In genomic region chr5:148428825-148429224, GRCh38 we compare ENCODE assay signal across 21 cellular contexts.
"Had no signal": no experiment of that assay in that cellular context is flagged by ENCODE, and none has a peak within 500 bp of the region (broad histone marks: within the 10 kb centered on the region; RNA-seq: fewer than 3 reads in every experiment).

No MANE protein-coding gene starts in this region.

- H3K4me3 ChIP-seq: esophagus muscularis mucosa, gastrocnemius medialis, left ventricle myocardium inferior, lower lobe of right lung, psoas muscle, right lobe of liver, testis, tibial nerve, upper lobe of right lung, vagina had no signal

- H3K4me1 Mint-ChIP-seq: mesothelial cell of epicardium, nephron progenitor cell had no signal

- H3K27ac Mint-ChIP-seq: dendritic cell treated with granulocyte-macrophage colony-stimulating factor and Interleukin-4, amounts not matched to agents 40 ng/mL and 50 ng/mL, for 4 days; memory B cell; mesothelial cell of epicardium; nephron progenitor cell had no signal

- H3K27ac ChIP-seq: epithelial cell of prostate, esophagus muscularis mucosa, gastrocnemius medialis, left ventricle myocardium inferior, lower lobe of right lung, psoas muscle, right lobe of liver, testis, tibial nerve, upper lobe of right lung, vagina had no signal

- H3K4me3 Mint-ChIP-seq: dendritic cell treated with granulocyte-macrophage colony-stimulating factor and Interleukin-4, amounts not matched to agents 40 ng/mL and 50 ng/mL, for 4 days; effector memory CD8-positive, alpha-beta T cell; memory B cell; mesothelial cell of epicardium; nephron progenitor cell; stimulated activated effector memory CD8-positive, alpha-beta T cell treated with anti-CD3 and anti-CD28 coated beads, Interleukin-12 subunit alpha, Interleukin-12 subunit beta, amount 100 ng/mL, for 72 hours; stimulated activated naive CD8-positive, alpha-beta T cell treated with anti-CD3 and anti-CD28 coated beads, Interleukin-15, amount 100 ng/mL, for 72 hours had no signal

- DNase-seq: effector memory CD8-positive, alpha-beta T cell; gastrocnemius medialis; left ventricle myocardium inferior; lower lobe of right lung; nephron progenitor cell; psoas muscle; retina; right lobe of liver; stimulated activated CD4-positive, alpha-beta T cell treated with anti-CD3 and anti-CD28 coated beads, Interleukin-4, amount 100 ng/mL, for 1 hour; stimulated activated CD8-positive, alpha-beta memory T cell treated with anti-CD3 and anti-CD28 coated beads, Interleukin-4, amount 100 ng/mL, for 48 hours; stimulated activated naive CD8-positive, alpha-beta T cell treated with anti-CD3 and anti-CD28 coated beads, Interleukin-15, amount 100 ng/mL, for 72 hours; testis; upper lobe of right lung had no signal

- ATAC-seq: effector memory CD8-positive, alpha-beta T cell; gastrocnemius medialis; lower lobe of right lung; psoas muscle; right lobe of liver; stimulated activated effector memory CD8-positive, alpha-beta T cell treated with anti-CD3 and anti-CD28 coated beads, Interleukin-12 subunit alpha, Interleukin-12 subunit beta, amount 100 ng/mL, for 72 hours; stimulated activated naive CD8-positive, alpha-beta T cell treated with anti-CD3 and anti-CD28 coated beads, Interleukin-15, amount 100 ng/mL, for 72 hours; upper lobe of right lung had no signal

- H3K9me3 ChIP-seq: esophagus muscularis mucosa, gastrocnemius medialis, left ventricle myocardium inferior, lower lobe of right lung, psoas muscle, right lobe of liver, testis, tibial nerve, upper lobe of right lung, vagina had no signal

- H3K4me1 ChIP-seq: lower lobe of right lung, right lobe of liver, testis, tibial nerve, upper lobe of right lung, vagina had no signal

- H3K27me3 ChIP-seq: esophagus muscularis mucosa, gastrocnemius medialis, right lobe of liver, testis, tibial nerve, upper lobe of right lung, vagina had no signal

- H3K9me3 Mint-ChIP-seq: dendritic cell treated with granulocyte-macrophage colony-stimulating factor and Interleukin-4, amounts not matched to agents 40 ng/mL and 50 ng/mL, for 4 days; effector memory CD8-positive, alpha-beta T cell; memory B cell; nephron progenitor cell; stimulated activated effector memory CD8-positive, alpha-beta T cell treated with anti-CD3 and anti-CD28 coated beads, Interleukin-12 subunit alpha, Interleukin-12 subunit beta, amount 100 ng/mL, for 72 hours; stimulated activated naive CD8-positive, alpha-beta T cell treated with anti-CD3 and anti-CD28 coated beads, Interleukin-15, amount 100 ng/mL, for 72 hours had no signal

- H3K27me3 Mint-ChIP-seq: dendritic cell treated with granulocyte-macrophage colony-stimulating factor and Interleukin-4, amounts not matched to agents 40 ng/mL and 50 ng/mL, for 4 days; effector memory CD8-positive, alpha-beta T cell; memory B cell; stimulated activated naive CD8-positive, alpha-beta T cell treated with anti-CD3 and anti-CD28 coated beads, Interleukin-15, amount 100 ng/mL, for 72 hours had no signal
